ENCODE assay signal across 14 cellular contexts in the genomic region with DNA sequence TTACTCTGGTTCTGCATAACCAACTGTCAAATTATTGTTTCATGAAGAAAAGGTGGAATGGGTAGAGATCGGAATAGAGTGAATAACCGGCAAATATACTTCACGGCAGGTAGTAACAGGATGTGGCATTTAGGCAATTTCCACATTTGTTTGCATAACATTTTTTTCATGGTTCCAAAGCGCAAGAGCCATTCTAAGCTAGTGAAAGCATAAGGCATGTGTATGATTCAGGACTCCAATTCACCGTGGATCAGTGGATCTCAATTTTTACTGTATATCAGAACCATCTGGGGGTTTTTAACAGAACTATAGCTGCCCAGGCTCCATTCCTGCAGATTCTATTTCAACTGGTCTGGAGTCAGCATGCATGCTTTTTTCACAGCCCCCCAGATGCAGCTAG. TPM values are rescaled to one million over a fixed set of nuclear protein-coding genes. Genes with fewer than 3 reads are reported as not detected.
DNase-seq lines count a peak whose midpoint lies in the region; ATAC-seq and TF ChIP-seq lines count a peak whose summit lies in the region.
"Had no signal": no experiment of that assay in that cellular context is flagged by ENCODE, and none has a peak within 500 bp of the region (broad histone marks: within the 10 kb centered on the region; RNA-seq: fewer than 3 reads in every experiment).

No MANE protein-coding gene starts in this region.

- H3K36me3 Mint-ChIP-seq in endodermal cell (ENCODE audit: low read depth) (no peaks in the 10 kb centered on the region), nephron (ENCODE audit: low read depth) (no peaks in the 10 kb centered on the region)

- H3K27ac ChIP-seq in left ventricle myocardium inferior (replicated peaks) (peak overlapping the region; percentile 78), endodermal cell (ENCODE audit: low read depth, low read length) (no peak overlapping the region), upper lobe of right lung (no peak overlapping the region)

- H3K4me3 Mint-ChIP-seq in endodermal cell: no peak overlapping the region
- H3K4me3 Mint-ChIP-seq in nephron: peak overlapping the region in 1 of 3 experiments; percentile 63

- H3K27ac Mint-ChIP-seq in endodermal cell (peak overlapping the region; percentile 96), nephron (peak overlapping the region; percentile 94 to 98 (median 98))

- ATAC-seq in upper lobe of right lung (peak; percentile 23), left lobe of liver (no peak), HG03108 (IDR thresholded peaks at IDR 0.05; ENCODE audit: unreplicated experiment) (no peak)
- ATAC-seq: naive thymus-derived CD4-positive, alpha-beta T cell had no signal

- intact Hi-C loops in left ventricle myocardium inferior (cut with micrococcal nuclease) (no loop called here), cardiac septum (cut with DNase I) (no loop called here), upper lobe of right lung (cut with DNase I) (no loop called here)

- H3K27me3 ChIP-seq in left ventricle myocardium inferior (ENCODE audit: low read depth) (no peaks in the 10 kb centered on the region), endodermal cell (ENCODE audit: control insufficient read depth, insufficient read depth, low read length, poor library complexity, severe bottlenecking) (no peaks in the 10 kb centered on the region), upper lobe of right lung (no peaks in the 10 kb centered on the region)
- H3K27me3 ChIP-seq: adrenal gland, MG63 had no signal

- no peak overlapping the region for H3K9ac ChIP-seq in endodermal cell (ENCODE audit: extremely low read depth, low read length, poor library complexity, severe bottlenecking)

- DNase-seq in left ventricle myocardium inferior (no peak), cardiac septum (ENCODE audit: low spot score) (no peak), endodermal cell (no peak), upper lobe of right lung (no peak), ecto neural progenitor cell (ENCODE audit: low spot score) (no peak), left lobe of liver (ENCODE audit: low spot score) (no peak)
- DNase-seq: activated CD4-positive, CD25-positive, alpha-beta regulatory T cell treated with anti-CD3 and anti-CD28 coated beads, Interleukin-2, amount 50 U/mL, for 72 hours; adrenal gland; HCEC 1CT; kidney; MG63; naive thymus-derived CD4-positive, alpha-beta T cell had no signal

- H3K4me1 ChIP-seq in left ventricle myocardium inferior (peaks cover 48% of the 10 kb centered on the region), endodermal cell (ENCODE audit: control insufficient read depth, insufficient read depth, low read length) (peaks cover 33% of the 10 kb centered on the region), upper lobe of right lung (peaks cover 41% of the 10 kb centered on the region)

- TF ChIP-seq CTCF in left ventricle myocardium inferior (IDR thresholded peaks at IDR 0.05; ENCODE audit: borderline replicate concordance) (no peak), endodermal cell (conservative IDR thresholded peaks at IDR 0.05) (no peak), nephron (IDR thresholded peaks at IDR 0.05; ENCODE audit: unreplicated experiment in 3 of 3) (no peak), upper lobe of right lung (IDR thresholded peaks at IDR 0.05) (no peak)

- WGBS in endodermal cell (ENCODE audit: insufficient coverage in 1 of 2, insufficient read length in 1 of 2), 2 experiments: 94 to 97% methylated on average over 5 of the region's 5 CpGs

- H3K4me3 ChIP-seq in left ventricle myocardium inferior (no peak overlapping the region), endodermal cell (ENCODE audit: low read length) (no peak overlapping the region), upper lobe of right lung (no peak overlapping the region)
- H3K4me3 ChIP-seq: adrenal gland, MG63 had no signal

- H3K4me1 Mint-ChIP-seq in endodermal cell (peaks cover 52% of the 10 kb centered on the region), nephron (peaks cover 87% of the 10 kb centered on the region)

- no peaks in the 10 kb centered on the region for H3K36me3 ChIP-seq in left ventricle myocardium inferior
- H3K36me3 ChIP-seq in endodermal cell (ENCODE audit: control insufficient read depth, insufficient read depth, low read length): no peaks in the 10 kb centered on the region
- no peaks in the 10 kb centered on the region for H3K36me3 ChIP-seq in upper lobe of right lung
- H3K36me3 ChIP-seq: adrenal gland, MG63 had no signal

- no peaks in the 10 kb centered on the region for H3K9me3 Mint-ChIP-seq in endodermal cell
- no peaks in the 10 kb centered on the region for H3K9me3 Mint-ChIP-seq in nephron

- no peaks in the 10 kb centered on the region for H3K27me3 Mint-ChIP-seq in endodermal cell (ENCODE audit: insufficient read depth)
- no peaks in the 10 kb centered on the region for H3K27me3 Mint-ChIP-seq in nephron (ENCODE audit: low read depth)

- H3K9me3 ChIP-seq in left ventricle myocardium inferior (replicated peaks) (no peaks in the 10 kb centered on the region), endodermal cell (ENCODE audit: control insufficient read depth, low read length) (no peaks in the 10 kb centered on the region), upper lobe of right lung (no peaks in the 10 kb centered on the region)
- H3K9me3 ChIP-seq: adrenal gland, MG63 had no signal

RNA-seq across cellular contexts. Expression of gene AFAP1, which starts 30.2 kb away (rescaled TPM):
- total RNA-seq in left ventricle myocardium inferior (6.8 TPM), cardiac septum (8.7 TPM), endodermal cell (10 to 100 TPM; 18.2 to 22.5 TPM), upper lobe of right lung (28.7 TPM), left lobe of liver (1.3 TPM)
- polyA plus RNA-seq in endodermal cell (2013, experiment 1 of 2): 24.1 TPM
- polyA plus RNA-seq in endodermal cell (2013, experiment 2 of 2): 22.7 TPM
